Comparison of ENCODE assay signal across 12 cellular contexts in genomic region chr10:35821339-35821911, GRCh38.
DNase-seq lines count a peak whose midpoint lies in the region; ATAC-seq and TF ChIP-seq lines count a peak whose summit lies in the region.
"Had no signal": no experiment of that assay in that cellular context is flagged by ENCODE, and none has a peak within 500 bp of the region (broad histone marks: within the 10 kb centered on the region; RNA-seq: fewer than 3 reads in every experiment).

No MANE protein-coding gene starts in this region.

- no peaks in the 10 kb centered on the region for H3K4me1 ChIP-seq in CD8-positive, alpha-beta memory T cell (ENCODE audit: insufficient read depth, low read length)
- H3K4me1 ChIP-seq: gastrocnemius medialis had no signal

- in situ Hi-C loops in KBM-7 (cut with MboI; ENCODE audit: low pct_unique_long_range_greater_than_20kb, low sequenced_read_pairs) = no loop called here

- H3K36me3 ChIP-seq in CD8-positive, alpha-beta memory T cell (ENCODE audit: insufficient read depth, low read length) = no peaks in the 10 kb centered on the region
- H3K36me3 ChIP-seq: gastrocnemius medialis, transverse colon had no signal

- H3K9me3 Mint-ChIP-seq in nephron progenitor cell = peaks cover 4% of the 10 kb centered on the region
- peaks cover 0 to 8% (median 2%) of the 10 kb centered on the region in 5 donors for H3K9me3 Mint-ChIP-seq in CD8-positive, alpha-beta memory T cell
- H3K9me3 Mint-ChIP-seq: WTC11 had no signal

- H3K4me3 Mint-ChIP-seq in nephron progenitor cell = no peak overlapping the region
- no peak overlapping the region for H3K4me3 Mint-ChIP-seq in CD8-positive, alpha-beta memory T cell
- H3K4me3 Mint-ChIP-seq: CD8-positive, alpha-beta T cell; WTC11 had no signal

- H3K4me3 ChIP-seq in fibroblast of pulmonary artery (replicated peaks; ENCODE audit: low read depth, low read length) = no peak overlapping the region
- no peak overlapping the region for H3K4me3 ChIP-seq in CD8-positive, alpha-beta memory T cell (ENCODE audit: low read length)
- H3K4me3 ChIP-seq: gastrocnemius medialis, transverse colon had no signal

- H3K27ac Mint-ChIP-seq in nephron progenitor cell = no peak overlapping the region
- no peak overlapping the region for H3K27ac Mint-ChIP-seq in CD8-positive, alpha-beta memory T cell
- H3K27ac Mint-ChIP-seq: CD8-positive, alpha-beta T cell; WTC11 had no signal

- H3K27me3 Mint-ChIP-seq in nephron progenitor cell (ENCODE audit: low read depth, poor library complexity) = peaks cover 5% of the 10 kb centered on the region
- H3K27me3 Mint-ChIP-seq in CD8-positive, alpha-beta memory T cell = no peaks in the 10 kb centered on the region

- no peak for TF ChIP-seq CTCF in fibroblast of pulmonary artery (IDR thresholded peaks at IDR 0.05; ENCODE audit: low read length, missing control alignments)
- TF ChIP-seq CTCF in nephron progenitor cell (IDR thresholded peaks at IDR 0.05) = no peak
- TF ChIP-seq CTCF in GM10266 (IDR thresholded peaks at IDR 0.05; ENCODE audit: control insufficient read depth, insufficient read depth, low read depth, missing control alignments) = no peak

- POLR2A ChIA-PET in CD8-positive, alpha-beta memory T cell (lab: Charles Lee) = no interaction called here

- CTCF ChIA-PET in CD8-positive, alpha-beta memory T cell (lab: Charles Lee) = no interaction called here

- peaks cover 21% of the 10 kb centered on the region for H3K4me1 Mint-ChIP-seq in nephron progenitor cell
- no peaks in the 10 kb centered on the region for H3K4me1 Mint-ChIP-seq in CD8-positive, alpha-beta memory T cell

- no peak overlapping the region for H3K27ac ChIP-seq in CD8-positive, alpha-beta memory T cell (ENCODE audit: low read depth, low read length)
- H3K27ac ChIP-seq: gastrocnemius medialis, transverse colon had no signal

- no peaks in the 10 kb centered on the region for H3K27me3 ChIP-seq in CD8-positive, alpha-beta memory T cell (ENCODE audit: insufficient read depth, low read length, poor library complexity, severe bottlenecking)
- H3K27me3 ChIP-seq: gastrocnemius medialis, transverse colon had no signal

- DNase-seq in KBM-7 = peak; percentile 66
- DNase-seq in fibroblast of pulmonary artery (ENCODE audit: low read depth) = peak; percentile 2
- DNase-seq in nephron progenitor cell = no peak
- no peak for DNase-seq in CD8-positive, alpha-beta memory T cell
- DNase-seq in GM10266 (ENCODE audit: extremely low spot score) = no peak
- DNase-seq in RKO (ENCODE audit: low spot score) = no peak
- DNase-seq: CD8-positive, alpha-beta T cell; gastrocnemius medialis had no signal

- no peaks in the 10 kb centered on the region for H3K36me3 Mint-ChIP-seq in nephron progenitor cell (ENCODE audit: low read depth)
- H3K36me3 Mint-ChIP-seq in CD8-positive, alpha-beta memory T cell = no peaks in the 10 kb centered on the region
- H3K36me3 Mint-ChIP-seq: CD8-positive, alpha-beta T cell; WTC11 had no signal

- no peaks in the 10 kb centered on the region for H3K9me3 ChIP-seq in CD8-positive, alpha-beta memory T cell (ENCODE audit: low read length)
- H3K9me3 ChIP-seq: gastrocnemius medialis, transverse colon had no signal

- ATAC-seq in GM18498 (IDR thresholded peaks at IDR 0.05; ENCODE audit: unreplicated experiment) = peak; percentile 90
- peak; percentile 49 for ATAC-seq in GM21825 (IDR thresholded peaks at IDR 0.05; ENCODE audit: unreplicated experiment)
- ATAC-seq: CD8-positive, alpha-beta T cell had no signal

Comparison
In these comparisons a context has a peak if more than half of its experiments do, and no peak if none do; other contexts are left out.
1. DNase-seq: peak in KBM-7 (single experiment) and fibroblast of pulmonary artery (single experiment); none in nephron progenitor cell (single experiment), CD8-positive, alpha-beta memory T cell (0 of 5), GM10266 (single experiment) and RKO (single experiment).